In genomic region chr5:72844218-72844603, GRCh38 we compare ENCODE assay signal across 19 cellular contexts. TPM values are rescaled to one million over a fixed set of nuclear protein-coding genes. Genes with fewer than 3 reads are reported as not detected.
A peak's percentile ranks its signal among the peaks of the same experiment; 100 is the strongest.
DNase-seq lines count a peak whose midpoint lies in the region; ATAC-seq and TF ChIP-seq lines count a peak whose summit lies in the region.
"Had no signal": no experiment of that assay in that cellular context is flagged by ENCODE, and none has a peak within 500 bp of the region (broad histone marks: within the 10 kb centered on the region; RNA-seq: fewer than 3 reads in every experiment).

No MANE protein-coding gene starts in this region.

- no peaks in the 10 kb centered on the region for H3K9me2 ChIP-seq in Karpas-422 (replicated peaks; ENCODE audit: insufficient read depth, low read length)

- peaks cover 13% of the 10 kb centered on the region for H4K20me1 ChIP-seq in Karpas-422 (ENCODE audit: insufficient read depth, low read depth, low read length)

- H3K36me3 ChIP-seq in breast epithelium (no peaks in the 10 kb centered on the region), Karpas-422 (ENCODE audit: insufficient read depth, low read length) (no peaks in the 10 kb centered on the region), gastrocnemius medialis (no peaks in the 10 kb centered on the region)

- H3K4me2 ChIP-seq in Karpas-422 (ENCODE audit: low read depth, low read length, poor library complexity, severe bottlenecking): peak overlapping the region; percentile 34
- H3K4me2 ChIP-seq: GM23338 had no signal

- peaks cover 57% of the 10 kb centered on the region for H3K4me1 Mint-ChIP-seq in MCF 10A (ENCODE audit: insufficient read depth, unreplicated experiment)
- peaks cover 89% of the 10 kb centered on the region for H3K4me1 Mint-ChIP-seq in brain

- POLR2A ChIA-PET in MCF 10A (lab: Yijun Ruan, JAX): interaction anchor here (0.6 to 10.0 kb wide), 7 partner anchors 9 to 612 kb away, joined by 3 to 229 read pairs (median 4); partner anchors contain the start of genes MRPS27, PTCD2 and TNPO1

- in situ Hi-C loops in gastrocnemius medialis (cut with MboI; ENCODE audit: low sequenced_read_pairs in 4 of 4): loop anchor here in 2 of 4 donors (10.0 to 25.0 kb wide), 2 partner anchors 229 to 482 kb away; no protein-coding TSS in a partner anchor

- ATAC-seq in gastrocnemius medialis (no peak), GM18861 (IDR thresholded peaks at IDR 0.05; ENCODE audit: unreplicated experiment) (no peak)
- ATAC-seq: GM23338, HCT116 had no signal

- TF ChIP-seq CTCF in MCF 10A (IDR thresholded peaks at IDR 0.05; ENCODE audit: unreplicated experiment) (no peak), breast epithelium (IDR thresholded peaks at IDR 0.05) (no peak), brain (conservative IDR thresholded peaks at IDR 0.05) (no peak), gastrocnemius medialis (IDR thresholded peaks at IDR 0.05 in 4 of 5, conservative IDR thresholded peaks at IDR 0.05 in 1 of 5) (no peak)

- DNase-seq in MCF 10A (ENCODE audit: unreplicated experiment) (no peak), breast epithelium (ENCODE audit: low spot score in 2 of 2) (no peak), Karpas-422 (no peak), gastrocnemius medialis (no peak), 8988T (no peak), NCI-H187 (lab: John Stamatoyannopoulos, UW) (no peak)
- DNase-seq: C1 segment of cervical spinal cord, DMS 273 treated with DMSO at 0.1 percent for 48 hours, GF-D8, NCI-H1105, NCI-H2081 treated with DMSO at 0.1 percent for 48 hours, NCI-H510A, NCI-H748 treated with DMSO at 0.1 percent for 48 hours, SIG-M5 had no signal

- H3K9me3 ChIP-seq in breast epithelium (no peaks in the 10 kb centered on the region), Karpas-422 (ENCODE audit: low read length) (no peaks in the 10 kb centered on the region), gastrocnemius medialis (no peaks in the 10 kb centered on the region)

- CTCF ChIA-PET in MCF 10A (lab: Yijun Ruan, JAX): interaction anchor here (1.3 kb wide), 1 partner anchor 27 kb away, joined by 3 read pairs; no protein-coding TSS in a partner anchor

- H3K27me3 Mint-ChIP-seq in MCF 10A (ENCODE audit: insufficient read depth, unreplicated experiment) (no peaks in the 10 kb centered on the region), brain (peaks cover 7% of the 10 kb centered on the region)

- no peak overlapping the region for H3K27ac ChIP-seq in breast epithelium
- H3K27ac ChIP-seq in Karpas-422 (ENCODE audit: low read length): no peak overlapping the region
- peak overlapping the region in 3 of 4 donors; percentile 42 to 97 (median 49) for H3K27ac ChIP-seq in gastrocnemius medialis
- H3K27ac ChIP-seq: RWPE1 had no signal

- no peaks in the 10 kb centered on the region for H3K27me3 ChIP-seq in breast epithelium
- no peaks in the 10 kb centered on the region for H3K27me3 ChIP-seq in Karpas-422 (ENCODE audit: low read length)
- no peaks in the 10 kb centered on the region for H3K27me3 ChIP-seq in gastrocnemius medialis

- H3K4me3 ChIP-seq in breast epithelium (no peak overlapping the region), Karpas-422 (ENCODE audit: low read length) (no peak overlapping the region), gastrocnemius medialis (no peak overlapping the region)
- H3K4me3 ChIP-seq: GM23338 had no signal

- H3K9me3 Mint-ChIP-seq in MCF 10A (ENCODE audit: unreplicated experiment): no peaks in the 10 kb centered on the region
- no peaks in the 10 kb centered on the region for H3K9me3 Mint-ChIP-seq in brain
- H3K9me3 Mint-ChIP-seq: GM23338 had no signal

- peaks cover 10% of the 10 kb centered on the region for H3K79me2 ChIP-seq in Karpas-422 (ENCODE audit: low read length)

- H2AFZ ChIP-seq in Karpas-422 (ENCODE audit: low read length): no peak overlapping the region
- H2AFZ ChIP-seq: GM23338 had no signal

- H3K4me1 ChIP-seq in breast epithelium (peaks cover 0 to 2% of the 10 kb centered on the region in 2 donors), Karpas-422 (ENCODE audit: low read length) (peaks cover 22% of the 10 kb centered on the region), gastrocnemius medialis (peaks cover 62 to 67% of the 10 kb centered on the region in 2 donors)

- intact Hi-C loops in MCF 10A (cut with micrococcal nuclease) (no loop called here), breast epithelium (cut with DNase I; ENCODE audit: low total_unique reads) (no loop called here), gastrocnemius medialis (cut with DNase I; ENCODE audit: low total_unique reads) (no loop called here)

- H3K27ac Mint-ChIP-seq in MCF 10A (ENCODE audit: low read depth, unreplicated experiment): peak overlapping the region; percentile 86
- peak overlapping the region in 3 of 5 experiments; percentile 25 to 43 (median 34) for H3K27ac Mint-ChIP-seq in brain
- H3K27ac Mint-ChIP-seq: GM23338 had no signal

- TF ChIP-seq POLR2A in breast epithelium (IDR thresholded peaks at IDR 0.05): no peak
- no peak for TF ChIP-seq POLR2A in gastrocnemius medialis (IDR thresholded peaks at IDR 0.05)

- H3K4me3 Mint-ChIP-seq in MCF 10A (ENCODE audit: unreplicated experiment): no peak overlapping the region
- H3K4me3 Mint-ChIP-seq in brain: peak overlapping the region in 4 of 5 experiments; percentile 43 to 80 (median 62)
- H3K4me3 Mint-ChIP-seq: GM23338 had no signal

- H3K36me3 Mint-ChIP-seq in MCF 10A (ENCODE audit: insufficient read depth, unreplicated experiment): peaks cover 15% of the 10 kb centered on the region
- H3K36me3 Mint-ChIP-seq in brain: peaks cover 28% of the 10 kb centered on the region

- BruUV-seq in MCF 10A (replicated peaks; lab: Mats Ljungman, UMichigan): no TSS peak

- no peak overlapping the region for H3K9ac ChIP-seq in Karpas-422 (ENCODE audit: low read length)

RNA-seq across cellular contexts. Expression of gene TNPO1, which starts 27.8 kb away (rescaled TPM):
- 147 and 167 TPM in 2 replicates for total RNA-seq in MCF 10A (2022)
- total RNA-seq in breast epithelium: 100 to 1,000 TPM in 1 of 3 donors, 10 to 100 TPM in 2; 87.5 to 105 (median 87.8) TPM
- total RNA-seq in Karpas-422 (2014; rRNA removed; shearing (Covaris generic); ENCODE audit: low replicate concordance): 94.1 and 95.7 TPM in 2 replicates
- polyA plus RNA-seq in brain (ENCODE audit: insufficient read depth, low read depth, low replicate concordance): 29.6 TPM
- 100 to 1,000 TPM in 3 of 4 donors, 10 to 100 TPM in 1; 96.8 to 130 (median 111) TPM for total RNA-seq in gastrocnemius medialis

Comparison
In these comparisons a context has a peak if more than half of its experiments do, and no peak if none do; other contexts are left out.
1. H3K27ac ChIP-seq: peak in gastrocnemius medialis (3 of 4); none in breast epithelium (0 of 2) and Karpas-422 (single experiment).